ENCODE assay signal across 8 cellular contexts in the genomic region with DNA sequence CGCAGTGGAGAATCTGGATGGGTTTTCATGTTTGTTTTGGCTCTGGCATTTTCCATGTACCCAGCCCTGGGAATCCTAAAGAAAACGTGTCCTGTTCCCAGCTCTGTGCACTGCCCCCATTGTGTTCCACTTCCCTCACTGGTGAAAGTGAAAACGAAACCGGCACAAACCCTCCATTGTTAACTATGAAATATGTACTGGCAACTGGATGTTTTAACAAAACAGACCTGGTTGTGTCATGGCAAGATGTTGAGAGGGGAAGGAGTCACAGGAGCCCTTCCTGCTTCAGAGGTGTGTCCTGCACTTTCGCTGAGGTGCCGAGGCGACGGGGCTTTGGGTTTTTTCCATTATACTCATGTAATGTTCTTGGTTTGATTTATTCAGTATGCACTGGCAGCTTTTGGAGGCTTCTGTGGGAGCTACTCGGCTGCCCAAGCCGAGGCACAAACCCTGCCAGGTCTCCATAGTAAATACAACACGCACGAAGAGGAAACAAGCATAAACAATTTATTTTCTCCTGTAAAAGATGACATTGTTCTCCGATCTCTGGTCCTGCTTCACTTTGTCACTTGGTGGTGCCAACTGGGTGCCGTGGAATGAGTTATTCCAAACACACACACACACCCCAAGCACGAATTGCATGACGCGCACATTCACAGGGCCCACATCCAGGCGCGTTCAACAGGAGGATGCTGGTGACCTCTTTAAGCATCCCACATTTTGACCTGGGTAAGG.
DNase-seq lines count a peak whose midpoint lies in the region; ATAC-seq and TF ChIP-seq lines count a peak whose summit lies in the region.

No MANE protein-coding gene starts in this region.

- peak overlapping the region; percentile 88 for H3K4me3 Mint-ChIP-seq in T-helper 2 cell treated with Interferon-gamma antibody and Interleukin-4, amounts not matched to agents 5 μg/mL and 100 μg/mL, for 36 hours

- no peaks in the 10 kb centered on the region for H3K9me3 Mint-ChIP-seq in T-helper 2 cell treated with Interferon-gamma antibody and Interleukin-4, amounts not matched to agents 5 μg/mL and 100 μg/mL, for 36 hours

- WGBS in lower leg skin, 2 donors = 48 to 57% methylated on average over 19 of the region's 19 CpGs

- H3K4me1 Mint-ChIP-seq in T-helper 2 cell treated with Interferon-gamma antibody and Interleukin-4, amounts not matched to agents 5 μg/mL and 100 μg/mL, for 36 hours (ENCODE audit: low read depth) = peaks cover 58% of the 10 kb centered on the region

- in situ Hi-C loops in T47D (cut with HindIII; ENCODE audit: low pct_unique_long_range_greater_than_20kb, low sequenced_read_pairs) = no loop called here

- H3K27ac Mint-ChIP-seq in T-helper 2 cell treated with Interferon-gamma antibody and Interleukin-4, amounts not matched to agents 5 μg/mL and 100 μg/mL, for 36 hours = peak overlapping the region; percentile 97

- peak; percentile 23 to 45 for DNase-seq in NCI-H2081 (lab: John Stamatoyannopoulos, UW)
- no peak for DNase-seq in NCI-H2081 treated with DMSO at 0.1 percent for 48 hours (lab: John Stamatoyannopoulos, UW)
- DNase-seq in T-helper 2 cell treated with Interferon-gamma antibody and Interleukin-4, amounts not matched to agents 5 μg/mL and 100 μg/mL, for 36 hours (ENCODE audit: low spot score) = peak; percentile 70
- DNase-seq in T47D (ENCODE audit: low read depth in 1 of 2, low spot score in 1 of 2) = peak; percentile 9 to 58
- DNase-seq in lower leg skin (ENCODE audit: low spot score in 2 of 2) = peak; percentile 51 to 84
- DNase-seq in stimulated activated CD4-positive, alpha-beta T cell treated with anti-CD3 and anti-CD28 coated beads, TNF-alpha, amount 100 ng/mL, for 4 hours (ENCODE audit: low read depth in 3 of 3) = peak in 2 of 3 experiments; percentile 17 to 23
- DNase-seq in NCI-H2171 (lab: John Stamatoyannopoulos, UW) = no peak

- peaks cover 61% of the 10 kb centered on the region for H3K36me3 Mint-ChIP-seq in T-helper 2 cell treated with Interferon-gamma antibody and Interleukin-4, amounts not matched to agents 5 μg/mL and 100 μg/mL, for 36 hours (ENCODE audit: low read depth)

- ATAC-seq in HG03521 (IDR thresholded peaks at IDR 0.05; ENCODE audit: unreplicated experiment) = peak; percentile 52

- H3K4me3 ChIP-seq in lower leg skin (ENCODE audit: low read depth, poor library complexity, severe bottlenecking) = peak overlapping the region; percentile 17

- TF ChIP-seq CTCF in lower leg skin (IDR thresholded peaks at IDR 0.05) = no peak

- H3K27me3 Mint-ChIP-seq in T-helper 2 cell treated with Interferon-gamma antibody and Interleukin-4, amounts not matched to agents 5 μg/mL and 100 μg/mL, for 36 hours (ENCODE audit: low read depth) = no peaks in the 10 kb centered on the region

- intact Hi-C loops in lower leg skin (cut with DNase I; ENCODE audit: low total_unique reads) = no loop called here

- no peak for TF ChIP-seq POLR2A in lower leg skin (IDR thresholded peaks at IDR 0.05)

Comparison
In these comparisons a context has a peak if more than half of its experiments do, and no peak if none do; other contexts are left out.
1. DNase-seq: peak in NCI-H2081 (2 of 2), T-helper 2 cell treated with Interferon-gamma antibody and Interleukin-4, amounts not matched to agents 5 μg/mL and 100 μg/mL, for 36 hours (single experiment), T47D (2 of 2), lower leg skin (2 of 2) and stimulated activated CD4-positive, alpha-beta T cell treated with anti-CD3 and anti-CD28 coated beads, TNF-alpha, amount 100 ng/mL, for 4 hours (2 of 3); none in NCI-H2081 treated with DMSO at 0.1 percent for 48 hours (single experiment) and NCI-H2171 (single experiment).